8 cellular contexts compared by ENCODE assay signal in genomic region chr16:89909777-89910716, GRCh38. TPM values are rescaled to one million over a fixed set of nuclear protein-coding genes. Genes with fewer than 3 reads are reported as not detected.
DNase-seq lines count a peak whose midpoint lies in the region; ATAC-seq, FAIRE-seq and TF ChIP-seq lines count a peak whose summit lies in the region.

No MANE protein-coding gene starts in this region.

- TF ChIP-seq CTCF in omental fat pad (IDR thresholded peaks at IDR 0.05) (peak in 1 of 3 donors; percentile 49), upper lobe of right lung (IDR thresholded peaks at IDR 0.05) (peak; percentile 88)

- H3K27ac ChIP-seq in SJSA1 (no peak overlapping the region), upper lobe of right lung (no peak overlapping the region)

- H3K27me3 ChIP-seq in SJSA1 (replicated peaks) (no peaks in the 10 kb centered on the region), upper lobe of right lung (no peaks in the 10 kb centered on the region)

- no peaks in the 10 kb centered on the region for H3K9me3 ChIP-seq in SJSA1 (replicated peaks)
- H3K9me3 ChIP-seq in upper lobe of right lung = no peaks in the 10 kb centered on the region

- H3K4me3 ChIP-seq in SJSA1 (no peak overlapping the region), upper lobe of right lung (no peak overlapping the region)

- no peak for FAIRE-seq in frontal cortex (lab: Jason Lieb, UNC)

- ATAC-seq in omental fat pad (ENCODE audit: low FRiP score) (peak; percentile 77), upper lobe of right lung (peak; percentile 90), GM19395 (IDR thresholded peaks at IDR 0.05; ENCODE audit: unreplicated experiment) (no peak)

- DNase-seq in CMK (ENCODE audit: low read depth) (peak; percentile 71), HPDE6-E6E7 (ENCODE audit: extremely low spot score) (peak; percentile 84), SJSA1 (ENCODE audit: low read depth in 1 of 2, low spot score in 2 of 2) (peak; percentile 64 to 86), frontal cortex (ENCODE audit: low spot score in 2 of 2) (peak; percentile 77 to 87), omental fat pad (ENCODE audit: low spot score) (peak; percentile 41), upper lobe of right lung (peak; percentile 87)
- peak in 3 of 4 experiments; percentile 45 to 67 (median 51) for DNase-seq in activated naive CD4-positive, alpha-beta T cell (lab: John Stamatoyannopoulos, UW)

- H3K4me1 ChIP-seq in SJSA1 (replicated peaks) = peaks cover 5% of the 10 kb centered on the region
- peaks cover 5% of the 10 kb centered on the region for H3K4me1 ChIP-seq in upper lobe of right lung

- H3K36me3 ChIP-seq in SJSA1 (peaks cover 59% of the 10 kb centered on the region), upper lobe of right lung (peaks cover 43% of the 10 kb centered on the region)

- intact Hi-C loops in upper lobe of right lung (cut with DNase I) = no loop called here

RNA-seq across cellular contexts. Expression of gene MC1R, which starts 8.6 kb away (rescaled TPM):
- 5.4 and 9.2 TPM in 2 replicates for total RNA-seq in SJSA1 (2014; rRNA removed; shearing (Covaris generic))
- total RNA-seq in frontal cortex (3.3 TPM), omental fat pad (1 to 10 TPM; 2.5 to 7.4 (median 6.0) TPM), upper lobe of right lung (3.6 TPM)

RNA-seq across cellular contexts. Expression of gene TUBB3, which starts 13.1 kb away (rescaled TPM):
- total RNA-seq in SJSA1 (2014; rRNA removed; shearing (Covaris generic)) = 58.2 and 104 TPM in 2 replicates
- 3,334 TPM for total RNA-seq in frontal cortex
- total RNA-seq in omental fat pad = 10 to 100 TPM in 2 of 4 donors, 1 to 10 TPM in 2; 2.8 to 34.9 (median 10.5) TPM
- 1.5 TPM for total RNA-seq in upper lobe of right lung

RNA-seq across cellular contexts. Expression of gene TCF25, which starts 36.7 kb away (rescaled TPM):
- 122 and 128 TPM in 2 replicates for total RNA-seq in SJSA1 (2014; rRNA removed; shearing (Covaris generic))
- total RNA-seq in frontal cortex (177 TPM), omental fat pad (100 to 1,000 TPM; 123 to 202 (median 160) TPM), upper lobe of right lung (162 TPM)

RNA-seq across cellular contexts. Expression of gene DEF8, which starts 38.5 kb away (rescaled TPM):
- 122 and 135 TPM in 2 replicates for total RNA-seq in SJSA1 (2014; rRNA removed; shearing (Covaris generic))
- total RNA-seq in frontal cortex = 51.8 TPM
- 10 to 100 TPM; 57.2 to 94.4 (median 80.6) TPM for total RNA-seq in omental fat pad
- 70.0 TPM for total RNA-seq in upper lobe of right lung

Comparison
In these comparisons a context has a peak if more than half of its experiments do, and no peak if none do; other contexts are left out.
1. RNA of gene TUBB3, which starts 13.1 kb away (total RNA-seq): 3,334 TPM in frontal cortex (single experiment); 58.2 to 104 TPM in SJSA1, 2.8 to 34.9 TPM in omental fat pad and 1.5 TPM in upper lobe of right lung (single experiment); every median in the first group is over 10 times any median in the second.
2. Peak in every context shown above with its lines, with median percentiles within 50 percentile points of each other: DNase-seq.